In genomic region chr3:88057650-88058321, GRCh38 we compare ENCODE assay signal across 8 cellular contexts. TPM values are rescaled to one million over a fixed set of nuclear protein-coding genes. Genes with fewer than 3 reads are reported as not detected.
DNase-seq lines count a peak whose midpoint lies in the region; ATAC-seq, FAIRE-seq and TF ChIP-seq lines count a peak whose summit lies in the region.

No MANE protein-coding gene starts in this region.

- intact Hi-C loops in sigmoid colon (cut with DNase I), result no loop called here

- no peak for ATAC-seq in foreskin keratinocyte
- ATAC-seq in HG03460 (IDR thresholded peaks at IDR 0.05; ENCODE audit: unreplicated experiment), result no peak

- no peak for FAIRE-seq in urothelium cell line (lab: Jason Lieb, UNC)

- H3K4me3 ChIP-seq in WI38 (ENCODE audit: low read depth, low read length), result peak overlapping the region; percentile 94
- H3K4me3 ChIP-seq in sigmoid colon, result peak overlapping the region; percentile 73 to 95 (median 86)

- H3K36me3 ChIP-seq in sigmoid colon, result peaks cover 8 to 31% (median 15%) of the 10 kb centered on the region in 4 donors

- H3K9me3 ChIP-seq in sigmoid colon, result no peaks in the 10 kb centered on the region

- no peak for TF ChIP-seq POLR2A in sigmoid colon (IDR thresholded peaks at IDR 0.05)

- H3K27ac ChIP-seq in foreskin keratinocyte (peak overlapping the region; percentile 88), sigmoid colon (peak overlapping the region; percentile 95 to 98 (median 96))

- TF ChIP-seq CTCF in WI38 (IDR thresholded peaks at IDR 0.05; ENCODE audit: low read depth, low read length), result no peak
- TF ChIP-seq CTCF in foreskin keratinocyte (conservative IDR thresholded peaks at IDR 0.05), result peak; percentile 46
- TF ChIP-seq CTCF in sigmoid colon (IDR thresholded peaks at IDR 0.05), result no peak

- H3K27me3 ChIP-seq in foreskin keratinocyte (no peaks in the 10 kb centered on the region), sigmoid colon (no peaks in the 10 kb centered on the region)

- DNase-seq in stimulated activated naive CD4-positive, alpha-beta T cell (lab: John Stamatoyannopoulos, UW), result peak in 4 of 6 experiments; percentile 13 to 66 (median 28)
- no peak for DNase-seq in stimulated activated naive CD4-positive, alpha-beta T cell treated with Interleukin-2 at 50 U/mL for 16 hours (lab: John Stamatoyannopoulos, UW)
- DNase-seq in foreskin keratinocyte (peak in 1 of 2 donors; percentile 28), sigmoid colon (no peak), urothelium cell line (ENCODE audit: low spot score) (no peak), NCI-H2196 (lab: John Stamatoyannopoulos, UW; ENCODE audit: unreplicated experiment) (no peak)

- 6 to 7% methylated on average over 16 of the region's 16 CpGs for WGBS in sigmoid colon, 2 donors

- no peak for TF ChIP-seq EP300 in sigmoid colon (IDR thresholded peaks at IDR 0.05)

- H3K4me1 ChIP-seq in foreskin keratinocyte, result peaks cover 11% of the 10 kb centered on the region
- H3K4me1 ChIP-seq in sigmoid colon, result peaks cover 0 to 43% (median 29%) of the 10 kb centered on the region in 4 donors

RNA-seq across cellular contexts. Expression of gene CGGBP1, which starts 1.0 kb away (rescaled TPM):
- total RNA-seq in foreskin keratinocyte (46.5 and 49.7 TPM in 2 replicates), sigmoid colon (10 to 100 TPM; 62.2 to 80.6 (median 73.9) TPM)
- polyA plus RNA-seq in foreskin keratinocyte (16.3 and 17.5 TPM in 2 replicates), sigmoid colon (10 to 100 TPM; 24.6 to 37.8 (median 30.5) TPM)

RNA-seq across cellular contexts. Expression of gene ZNF654, which starts 1.3 kb away (rescaled TPM):
- total RNA-seq in foreskin keratinocyte (8.5 and 8.6 TPM in 2 replicates), sigmoid colon (10 to 100 TPM; 17.8 to 20.2 (median 19.4) TPM)
- polyA plus RNA-seq in foreskin keratinocyte (1.7 and 2.2 TPM in 2 replicates), sigmoid colon (1 to 10 TPM; 3.0 to 4.4 (median 4.4) TPM)

Comparison
In these comparisons a context has a peak if more than half of its experiments do, and no peak if none do; other contexts are left out.
1. DNase-seq: peak in stimulated activated naive CD4-positive, alpha-beta T cell (4 of 6); none in stimulated activated naive CD4-positive, alpha-beta T cell treated with Interleukin-2 at 50 U/mL for 16 hours (single experiment), sigmoid colon (single experiment), urothelium cell line (single experiment) and NCI-H2196 (single experiment).